Comparison of ENCODE assay signal across 13 cellular contexts in the genomic region with DNA sequence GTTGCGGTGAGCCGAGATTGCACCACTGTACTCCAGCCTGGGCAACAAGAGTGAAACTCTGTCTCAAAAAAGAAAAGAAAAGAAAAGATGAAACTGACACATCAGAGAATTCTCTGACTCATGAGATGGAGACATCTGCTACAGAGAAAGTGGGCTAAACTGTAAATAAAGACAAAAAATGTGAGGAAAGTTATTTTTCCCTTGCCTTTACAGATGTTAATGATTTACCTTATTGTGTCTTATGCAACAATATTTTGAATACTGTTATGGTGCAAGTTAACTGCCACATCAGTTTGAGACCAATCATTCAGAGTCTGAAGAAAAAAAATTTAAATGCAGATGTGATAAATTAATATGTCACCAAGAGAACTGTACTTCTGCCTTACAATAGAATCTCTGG.
A peak's percentile ranks its signal among the peaks of the same experiment; 100 is the strongest.
DNase-seq lines count a peak whose midpoint lies in the region; ATAC-seq and TF ChIP-seq lines count a peak whose summit lies in the region.
"Had no signal": no experiment of that assay in that cellular context is flagged by ENCODE, and none has a peak within 500 bp of the region (broad histone marks: within the 10 kb centered on the region; RNA-seq: fewer than 3 reads in every experiment).

No MANE protein-coding gene starts in this region.

- ATAC-seq in right lobe of liver (peak in 3 of 4 donors; percentile 4 to 42 (median 6)), HG03520 (IDR thresholded peaks at IDR 0.05; ENCODE audit: unreplicated experiment) (no peak)
- ATAC-seq: Right ventricle myocardium inferior, SK-N-SH treated with all-trans-retinoic acid at 6 μM for 48 hours had no signal

- H3K27me3 ChIP-seq in right lobe of liver = no peaks in the 10 kb centered on the region
- no peaks in the 10 kb centered on the region for H3K27me3 ChIP-seq in left ventricle myocardium inferior (ENCODE audit: low read depth)

- DNase-seq in HCEC 1CT = peak; percentile 12
- DNase-seq in fibroblast of gingiva (ENCODE audit: low read depth) = peak; percentile 72
- no peak for DNase-seq in right lobe of liver
- no peak for DNase-seq in globus pallidus (ENCODE audit: low spot score)
- DNase-seq in NCI-H1436 (lab: John Stamatoyannopoulos, UW) = no peak
- no peak for DNase-seq in left ventricle myocardium inferior
- DNase-seq: Caco-2, NCI-H187, NCI-H446 treated with DMSO at 0.1 percent for 48 hours, NCI-H774 had no signal

- peak overlapping the region in 2 of 3 donors; percentile 2 to 23 for H3K4me3 ChIP-seq in right lobe of liver
- H3K4me3 ChIP-seq in left ventricle myocardium inferior = no peak overlapping the region

- H3K27ac ChIP-seq in right lobe of liver = peak overlapping the region; percentile 37 to 80 (median 72)
- H3K27ac ChIP-seq in left ventricle myocardium inferior (replicated peaks) = no peak overlapping the region

- WGBS in right lobe of liver (ENCODE audit: insufficient coverage, low coverage, low lambda C conversion rate, missing lambda C conversion rate) = 44% methylated on average over 2 of the region's 2 CpGs

- H3K9me3 ChIP-seq in right lobe of liver (no peaks in the 10 kb centered on the region), left ventricle myocardium inferior (replicated peaks) (no peaks in the 10 kb centered on the region)
- H3K9me3 ChIP-seq: Caco-2 had no signal

- H3K36me3 ChIP-seq in right lobe of liver = no peaks in the 10 kb centered on the region
- H3K36me3 ChIP-seq in left ventricle myocardium inferior = no peaks in the 10 kb centered on the region

- no peak for TF ChIP-seq CTCF in right lobe of liver (IDR thresholded peaks at IDR 0.05)
- TF ChIP-seq CTCF in left ventricle myocardium inferior (IDR thresholded peaks at IDR 0.05; ENCODE audit: borderline replicate concordance) = no peak

- intact Hi-C loops in right lobe of liver (cut with DNase I) = no loop called here
- intact Hi-C loops in left ventricle myocardium inferior (cut with micrococcal nuclease) = no loop called here

- peaks cover 0 to 35% (median 7%) of the 10 kb centered on the region in 4 donors for H3K4me1 ChIP-seq in right lobe of liver
- no peaks in the 10 kb centered on the region for H3K4me1 ChIP-seq in left ventricle myocardium inferior
- H3K4me1 ChIP-seq: Caco-2 had no signal

- TF ChIP-seq POLR2A in right lobe of liver (IDR thresholded peaks at IDR 0.05) = no peak

Comparison
In these comparisons a context has a peak if more than half of its experiments do, and no peak if none do; other contexts are left out.
1. DNase-seq: peak in HCEC 1CT (single experiment) and fibroblast of gingiva (single experiment); none in right lobe of liver (0 of 3), globus pallidus (single experiment), NCI-H1436 (single experiment) and left ventricle myocardium inferior (single experiment).